In the genomic region with DNA sequence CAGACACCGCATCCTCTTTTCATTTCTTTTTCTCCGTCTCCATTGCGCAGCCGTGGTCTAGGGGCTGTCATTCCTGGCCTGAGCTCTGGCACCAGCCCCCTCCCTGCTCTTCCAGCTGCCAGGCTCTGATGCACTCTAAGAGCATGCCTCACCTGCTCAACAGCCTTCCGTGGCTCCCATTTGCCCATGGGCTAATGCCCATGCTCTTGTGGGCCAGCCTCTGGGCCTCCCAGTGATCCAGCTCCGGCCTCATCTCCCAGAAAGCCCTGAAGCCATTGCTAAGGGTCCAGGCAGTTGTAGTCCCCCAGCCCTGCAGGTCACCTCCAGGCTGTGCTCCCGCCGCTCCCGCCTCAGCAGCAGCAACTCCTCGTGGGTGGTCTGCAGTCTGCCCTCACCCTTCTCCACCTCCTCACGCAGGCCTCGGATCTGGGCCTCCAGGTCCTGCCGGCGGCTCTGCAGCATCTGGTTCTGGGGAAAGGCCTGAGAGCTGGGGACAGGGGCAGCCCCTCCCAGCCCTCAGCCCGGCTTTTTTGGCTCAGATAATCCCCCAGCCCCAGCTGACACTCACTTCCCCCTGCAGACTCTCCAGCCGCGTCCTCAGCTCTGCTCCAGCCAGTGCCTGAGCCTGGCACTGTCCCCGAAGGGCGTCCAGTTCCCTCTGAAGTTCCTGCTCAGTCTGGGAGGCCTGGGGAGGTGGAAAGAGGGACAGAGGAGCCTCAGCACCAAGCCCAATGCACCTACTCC, we compare ENCODE assay signal across 19 cellular contexts. TPM values are rescaled to one million over a fixed set of nuclear protein-coding genes. Genes with fewer than 3 reads are reported as not detected.
DNase-seq lines count a peak whose midpoint lies in the region; ATAC-seq and TF ChIP-seq lines count a peak whose summit lies in the region.
"Had no signal": no experiment of that assay in that cellular context is flagged by ENCODE, and none has a peak within 500 bp of the region (broad histone marks: within the 10 kb centered on the region; RNA-seq: fewer than 3 reads in every experiment).

No MANE protein-coding gene starts in this region.

- H3K36me3 ChIP-seq in BLaER1 treated with 17β-estradiol and CSF1 and Interleukin-3, amounts not matched to agents 10 nM and 100 nM: peaks cover 20 to 26% (median 23%) of the 10 kb centered on the region in 11 experiments
- H3K36me3 ChIP-seq: colonic mucosa had no signal

- intact Hi-C loops in CD4-positive, alpha-beta T cell (cut with DNase I, micrococcal nuclease): no loop called here

- H3K4me2 ChIP-seq in BLaER1 treated with 17β-estradiol and CSF1 and Interleukin-3, amounts not matched to agents 10 nM and 100 nM: peak overlapping the region; percentile 57 to 87 (median 76); a peak in 12 of 22 replicates

- H3K27me3 ChIP-seq in BLaER1 treated with 17β-estradiol and CSF1 and Interleukin-3, amounts not matched to agents 10 nM and 100 nM: peaks cover 70 to 75% (median 71%) of the 10 kb centered on the region in 11 experiments
- H3K27me3 ChIP-seq in CD4-positive, alpha-beta T cell (ENCODE audit: control insufficient read depth, insufficient read depth, low read length): peaks cover 44% of the 10 kb centered on the region

- no peak for TF ChIP-seq CTCF in CD4-positive, alpha-beta T cell (IDR thresholded peaks at IDR 0.05)

- H3K9me3 ChIP-seq in BLaER1 treated with 17β-estradiol and CSF1 and Interleukin-3, amounts not matched to agents 10 nM and 100 nM (replicated peaks in 1 of 11): no peaks in the 10 kb centered on the region
- no peaks in the 10 kb centered on the region for H3K9me3 ChIP-seq in CD4-positive, alpha-beta T cell (ENCODE audit: control insufficient read depth, low read length)
- H3K9me3 ChIP-seq: colonic mucosa, gastroesophageal sphincter had no signal

- H3K27ac Mint-ChIP-seq in CD4-positive, alpha-beta T cell: no peak overlapping the region
- H3K27ac Mint-ChIP-seq in activated CD8-positive, alpha-beta T cell treated with anti-CD3 and anti-CD28 coated beads, Interleukin-2, amount 10 ng/mL, durations not matched to agents 7 days and 5 days: no peak overlapping the region
- H3K27ac Mint-ChIP-seq: activated B cell treated with CpG ODN at 0.5 μM for 24 hours; stimulated activated naive B cell treated with anti-CD40 and anti-IgM and Interleukin-4, amounts not matched to agents 10 μg/mL and 1 μg/mL and 100 μg/mL, for 72 hours had no signal

- H3K9ac ChIP-seq in BLaER1 treated with 17β-estradiol and CSF1 and Interleukin-3, amounts not matched to agents 10 nM and 100 nM: no peak overlapping the region

- POLR2A ChIA-PET in CD4-positive, alpha-beta T cell (lab: Charles Lee): interaction anchor here (0.7 to 4.5 kb wide), 9 partner anchors 10 to 129 kb away, joined by 3 to 24 read pairs (median 5); a partner anchor contains a TSS
- POLR2A ChIA-PET in activated CD8-positive, alpha-beta T cell treated with anti-CD3 and anti-CD28 coated beads, Interleukin-2, amount 10 ng/mL, durations not matched to agents 7 days and 5 days (lab: Charles Lee): interaction anchor here (0.6 to 1.6 kb wide), 5 partner anchors 11 to 50 kb away, joined by 3 to 11 read pairs (median 4); a partner anchor contains a TSS

- H3K4me1 Mint-ChIP-seq in CD4-positive, alpha-beta T cell (ENCODE audit: low read depth): peaks cover 27% of the 10 kb centered on the region
- peaks cover 42% of the 10 kb centered on the region for H3K4me1 Mint-ChIP-seq in activated CD8-positive, alpha-beta T cell treated with anti-CD3 and anti-CD28 coated beads, Interleukin-2, amount 10 ng/mL, durations not matched to agents 7 days and 5 days (ENCODE audit: low read depth)

- H3K4me3 Mint-ChIP-seq in CD4-positive, alpha-beta T cell: peak overlapping the region; percentile 52
- peak overlapping the region; percentile 65 for H3K4me3 Mint-ChIP-seq in activated CD8-positive, alpha-beta T cell treated with anti-CD3 and anti-CD28 coated beads, Interleukin-2, amount 10 ng/mL, durations not matched to agents 7 days and 5 days
- H3K4me3 Mint-ChIP-seq: activated B cell treated with CpG ODN at 0.5 μM for 24 hours had no signal

- peaks cover 22 to 44% (median 35%) of the 10 kb centered on the region in 10 experiments for H3K4me1 ChIP-seq in BLaER1 treated with 17β-estradiol and CSF1 and Interleukin-3, amounts not matched to agents 10 nM and 100 nM

- no peak overlapping the region for H3K27ac ChIP-seq in BLaER1 treated with 17β-estradiol and CSF1 and Interleukin-3, amounts not matched to agents 10 nM and 100 nM
- H3K27ac ChIP-seq in CD4-positive, alpha-beta T cell (ENCODE audit: low read depth, low read length): no peak overlapping the region
- H3K27ac ChIP-seq: colonic mucosa, gastroesophageal sphincter had no signal

- DNase-seq in CD4-positive, alpha-beta T cell: no peak
- DNase-seq in activated CD8-positive, alpha-beta T cell treated with anti-CD3 and anti-CD28 coated beads, Interleukin-2, amount 10 ng/mL, durations not matched to agents 7 days and 5 days: no peak
- DNase-seq in islet precursor cell (peak; percentile 52), NCI-H748 (lab: John Stamatoyannopoulos, UW; ENCODE audit: unreplicated experiment) (no peak)
- DNase-seq: activated B cell treated with CpG ODN at 0.5 μM for 24 hours; anterior cingulate cortex; C1 segment of cervical spinal cord; colonic mucosa; Karpas-422; left ventricle myocardium superior; NCI-H774; stimulated activated CD4-positive, alpha-beta T cell treated with anti-CD3 and anti-CD28 coated beads, Interleukin-12 subunit alpha, Interleukin-12 subunit beta, amount 100 ng/mL, for 4 hours; stimulated activated naive B cell treated with anti-CD40 and anti-IgM and Interleukin-4, amounts not matched to agents 10 μg/mL and 1 μg/mL and 100 μg/mL, for 72 hours; SW 1271 had no signal

- no peaks in the 10 kb centered on the region for H3K9me3 Mint-ChIP-seq in CD4-positive, alpha-beta T cell
- no peaks in the 10 kb centered on the region for H3K9me3 Mint-ChIP-seq in activated CD8-positive, alpha-beta T cell treated with anti-CD3 and anti-CD28 coated beads, Interleukin-2, amount 10 ng/mL, durations not matched to agents 7 days and 5 days (ENCODE audit: insufficient read depth)
- H3K9me3 Mint-ChIP-seq: activated B cell treated with CpG ODN at 0.5 μM for 24 hours; stimulated activated naive B cell treated with anti-CD40 and anti-IgM and Interleukin-4, amounts not matched to agents 10 μg/mL and 1 μg/mL and 100 μg/mL, for 72 hours had no signal

- H3K27me3 Mint-ChIP-seq in CD4-positive, alpha-beta T cell: peaks cover 52% of the 10 kb centered on the region
- H3K27me3 Mint-ChIP-seq in activated CD8-positive, alpha-beta T cell treated with anti-CD3 and anti-CD28 coated beads, Interleukin-2, amount 10 ng/mL, durations not matched to agents 7 days and 5 days (ENCODE audit: low read depth): peaks cover 45% of the 10 kb centered on the region

- CTCF ChIA-PET in CD4-positive, alpha-beta T cell (lab: Charles Lee): interaction anchor here (1.0 to 9.0 kb wide), 5 partner anchors 14 to 99 kb away, joined by 3 to 181 read pairs (median 19); a partner anchor contains a TSS
- CTCF ChIA-PET in activated CD8-positive, alpha-beta T cell treated with anti-CD3 and anti-CD28 coated beads, Interleukin-2, amount 10 ng/mL, durations not matched to agents 7 days and 5 days (lab: Charles Lee): interaction anchor here (0.6 to 10.4 kb wide), 12 partner anchors 9 to 138 kb away, joined by 3 to 270 read pairs (median 22); a partner anchor contains a TSS

- peak overlapping the region in 3 of 10 experiments; percentile 29 to 51 (median 46); a peak in 2 of 20 replicates for H3K4me3 ChIP-seq in BLaER1 treated with 17β-estradiol and CSF1 and Interleukin-3, amounts not matched to agents 10 nM and 100 nM
- H3K4me3 ChIP-seq: colonic mucosa had no signal

- H3K36me3 Mint-ChIP-seq in CD4-positive, alpha-beta T cell (ENCODE audit: low read depth): peaks cover 18% of the 10 kb centered on the region
- peaks cover 17% of the 10 kb centered on the region for H3K36me3 Mint-ChIP-seq in activated CD8-positive, alpha-beta T cell treated with anti-CD3 and anti-CD28 coated beads, Interleukin-2, amount 10 ng/mL, durations not matched to agents 7 days and 5 days (ENCODE audit: low read depth)

- ATAC-seq in CD4-positive, alpha-beta T cell (ENCODE audit: poor library complexity): no peak
- no peak for ATAC-seq in activated CD8-positive, alpha-beta T cell treated with anti-CD3 and anti-CD28 coated beads, Interleukin-2, amount 10 ng/mL, durations not matched to agents 7 days and 5 days
- no peak for ATAC-seq in HG03175 (IDR thresholded peaks at IDR 0.05; ENCODE audit: unreplicated experiment)
- ATAC-seq in GM19467 (IDR thresholded peaks at IDR 0.05; ENCODE audit: unreplicated experiment): no peak
- ATAC-seq: gastroesophageal sphincter, left ventricle myocardium superior had no signal

- peaks cover 0 to 80% (median 59%) of the 10 kb centered on the region in 11 experiments; a peak in 20 of 22 replicates for H4K20me1 ChIP-seq in BLaER1 treated with 17β-estradiol and CSF1 and Interleukin-3, amounts not matched to agents 10 nM and 100 nM

RNA-seq across cellular contexts. Expression of a gene that starts 6.4 kb away (rescaled TPM):
- not detected for total RNA-seq in CD4-positive, alpha-beta T cell
- under 1 TPM; 0.84 to 0.94 TPM for total RNA-seq in activated CD8-positive, alpha-beta T cell treated with anti-CD3 and anti-CD28 coated beads, Interleukin-2, amount 10 ng/mL, durations not matched to agents 7 days and 5 days
- total RNA-seq: activated B cell treated with CpG ODN at 0.5 μM for 24 hours, left ventricle myocardium superior, pulmonary artery endothelial cell had no signal

RNA-seq across cellular contexts. Expression of a gene that starts 6.5 kb away (rescaled TPM):
- 10 to 100 TPM; 12.0 to 12.9 TPM for total RNA-seq in CD4-positive, alpha-beta T cell
- 10 to 100 TPM; 57.4 to 57.9 TPM for total RNA-seq in activated CD8-positive, alpha-beta T cell treated with anti-CD3 and anti-CD28 coated beads, Interleukin-2, amount 10 ng/mL, durations not matched to agents 7 days and 5 days

RNA-seq across cellular contexts. Expression of a gene that starts 6.6 kb away (rescaled TPM):
- total RNA-seq in CD4-positive, alpha-beta T cell: 10 to 100 TPM in 1 of 2 experiments, 1 to 10 TPM in 1; 8.9 to 11.0 TPM
- total RNA-seq in activated CD8-positive, alpha-beta T cell treated with anti-CD3 and anti-CD28 coated beads, Interleukin-2, amount 10 ng/mL, durations not matched to agents 7 days and 5 days: 10 to 100 TPM; 41.0 to 41.7 TPM

RNA-seq across cellular contexts. Expression of a gene that starts 10.1 kb away (rescaled TPM):
- 1 to 10 TPM; 1.8 to 1.9 TPM for total RNA-seq in CD4-positive, alpha-beta T cell
- 1 to 10 TPM; 4.2 to 4.7 TPM for total RNA-seq in activated CD8-positive, alpha-beta T cell treated with anti-CD3 and anti-CD28 coated beads, Interleukin-2, amount 10 ng/mL, durations not matched to agents 7 days and 5 days

RNA-seq across cellular contexts. Expression of a gene that starts 12.3 kb away (rescaled TPM):
- not detected for total RNA-seq in CD4-positive, alpha-beta T cell
- total RNA-seq in activated CD8-positive, alpha-beta T cell treated with anti-CD3 and anti-CD28 coated beads, Interleukin-2, amount 10 ng/mL, durations not matched to agents 7 days and 5 days: not detected
- total RNA-seq: activated B cell treated with CpG ODN at 0.5 μM for 24 hours, gastroesophageal sphincter, left ventricle myocardium superior, pulmonary artery endothelial cell had no signal

Comparison
In these comparisons a context has a peak if more than half of its experiments do, and no peak if none do; other contexts are left out.
1. RNA of a gene that starts 6.5 kb away (total RNA-seq): 57.4 to 57.9 TPM in activated CD8-positive, alpha-beta T cell treated with anti-CD3 and anti-CD28 coated beads, Interleukin-2, amount 10 ng/mL, durations not matched to agents 7 days and 5 days; 12.0 to 12.9 TPM in CD4-positive, alpha-beta T cell; every median in the first group is over 4 times any median in the second.